23 cellular contexts compared by ENCODE assay signal in genomic region chr11:70687716-70688115, GRCh38.
DNase-seq lines count a peak whose midpoint lies in the region; ATAC-seq, FAIRE-seq and TF ChIP-seq lines count a peak whose summit lies in the region.
"Had no signal": no experiment of that assay in that cellular context is flagged by ENCODE, and none has a peak within 500 bp of the region (broad histone marks: within the 10 kb centered on the region; RNA-seq: fewer than 3 reads in every experiment).

No MANE protein-coding gene starts in this region.

- no peaks in the 10 kb centered on the region for H3K36me3 ChIP-seq in H7 (replicated peaks; ENCODE audit: control insufficient read depth, insufficient read depth, low read length)
- H3K36me3 ChIP-seq in HepG2 (replicated peaks in 1 of 2; ENCODE audit: control insufficient read depth in 1 of 2, insufficient read depth in 2 of 2, low read length in 2 of 2), result peaks cover 7 to 32% of the 10 kb centered on the region in 2 experiments; a peak in 4 of 5 replicates
- H3K36me3 ChIP-seq in spleen, result no peaks in the 10 kb centered on the region
- H3K36me3 ChIP-seq: BE2C had no signal

- H3K4me3 ChIP-seq in H7 (ENCODE audit: insufficient read depth, low read depth, low read length) (no peak overlapping the region), HepG2 (replicated peaks in 1 of 3; ENCODE audit: insufficient read depth in 1 of 3, low read depth in 2 of 3, low read length in 3 of 3) (no peak overlapping the region), spleen (no peak overlapping the region)
- H3K4me3 ChIP-seq: GM12878, GM23248 had no signal

- H3K79me2 ChIP-seq in HepG2 (ENCODE audit: insufficient read depth, low read length), result no peaks in the 10 kb centered on the region

- no peak overlapping the region for H3K9ac ChIP-seq in HepG2 (ENCODE audit: insufficient read depth, low read depth, low read length)
- H3K9ac ChIP-seq: GM23248 had no signal

- TF ChIP-seq RAD21 in HepG2 (CRISPR knock-in tag; IDR thresholded peaks at IDR 0.05), result no peak

- CTCF ChIA-PET in HepG2 (lab: Yijun Ruan, JAX; ENCODE audit: low intra/inter-chr PET ratio, low total read pairs), result no interaction called here

- no peak for TF ChIP-seq EP300 in HepG2 (IDR thresholded peaks at IDR 0.05; ENCODE audit: low read depth in 2 of 2, low read length in 2 of 2)
- TF ChIP-seq EP300 in HepG2 (CRISPR knock-in tag; IDR thresholded peaks at IDR 0.05; ENCODE audit: borderline replicate concordance), result no peak

- H2AFZ ChIP-seq in HepG2 (ENCODE audit: low read length), result no peak overlapping the region
- H2AFZ ChIP-seq: GM23248 had no signal

- no peaks in the 10 kb centered on the region for H3K4me1 ChIP-seq in HepG2 (ENCODE audit: insufficient read depth, low read length)
- no peaks in the 10 kb centered on the region for H3K4me1 ChIP-seq in spleen
- H3K4me1 ChIP-seq: BE2C had no signal

- H3K27ac ChIP-seq in HepG2 (ENCODE audit: extremely low read length, insufficient read depth, low read length) (no peak overlapping the region), spleen (no peak overlapping the region), caudate nucleus (ENCODE audit: low read depth, low read length) (no peak overlapping the region)
- H3K27ac ChIP-seq: GM23248 had no signal

- intact Hi-C loops in HepG2 (cut with micrococcal nuclease; ENCODE audit: unreplicated experiment) (no loop called here), spleen (cut with DNase I; ENCODE audit: low total_unique reads) (no loop called here)

- TF ChIP-seq POLR2A in HepG2 (IDR thresholded peaks at IDR 0.05; ENCODE audit: insufficient read depth in 1 of 2, low read depth in 2 of 2, low read length in 2 of 2) (no peak), spleen (IDR thresholded peaks at IDR 0.05) (no peak)

- DNase-seq in H7, result peak; percentile 69
- peak; percentile 33 for DNase-seq in iPS-NIHi7 (ENCODE audit: extremely low spot score)
- no peak for DNase-seq in HepG2 (ENCODE audit: low spot score)
- DNase-seq in spleen, result peak; percentile 33
- no peak for DNase-seq in caudate nucleus (lab: John Stamatoyannopoulos, UW)
- no peak for DNase-seq in stimulated activated CD4-positive, alpha-beta T cell treated with anti-CD3 and anti-CD28 coated beads, Interleukin-4, amount 100 ng/mL, for 4 hours
- DNase-seq in activated CD4-positive, alpha-beta T cell treated with anti-CD3 and anti-CD28 coated beads, Interleukin-2, amount 50 U/mL, for 4 hours, result no peak
- DNase-seq: ACHN; BE2C; C1 segment of cervical spinal cord; CD4-positive, CD25-positive, alpha-beta regulatory T cell; COR-L47; DMS 273 treated with DMSO at 0.1 percent for 48 hours; DND-41; EL; GM23248; HFFc6 had no signal

- no peak for FAIRE-seq in HepG2 (lab: Jason Lieb, UNC)
- FAIRE-seq: A204.1, GM12878, GM19239, H54 had no signal

- no peaks in the 10 kb centered on the region for H4K20me1 ChIP-seq in HepG2 (ENCODE audit: insufficient read depth, low read length)

- H3K27me3 ChIP-seq in H7 (ENCODE audit: control insufficient read depth, insufficient read depth, low read length), result no peaks in the 10 kb centered on the region
- no peaks in the 10 kb centered on the region for H3K27me3 ChIP-seq in HepG2 (ENCODE audit: control insufficient read depth in 1 of 2, insufficient read depth in 2 of 2, low read length in 2 of 2)
- H3K27me3 ChIP-seq in spleen (replicated peaks in 1 of 7), result peaks cover 0 to 6% (median 0%) of the 10 kb centered on the region in 7 donors
- H3K27me3 ChIP-seq: BE2C had no signal

- no peak overlapping the region for H3K4me2 ChIP-seq in HepG2 (ENCODE audit: low read depth, low read length)

- 100% methylated on average over 1 of the region's 6 CpGs for WGBS in HepG2 (ENCODE audit: low lambda C conversion rate)
- 65 to 81% (median 77%) methylated on average over 5 to 6 of the region's 6 CpGs for WGBS in spleen, 5 donors

- in situ Hi-C loops in HepG2 (cut with HindIII; ENCODE audit: extremely low pct_ligation_motif_present, low pct_unique_long_range_greater_than_20kb), result no loop called here

- POLR2A ChIA-PET in HepG2 (lab: Yijun Ruan, JAX), result no interaction called here

- BruUV-seq in HepG2 (replicated peaks; lab: Mats Ljungman, UMichigan), result no TSS peak

- no peak for TF ChIP-seq CTCF in HepG2 (CRISPR knock-in tag; IDR thresholded peaks at IDR 0.05)
- TF ChIP-seq CTCF in spleen (IDR thresholded peaks at IDR 0.05 in 8 of 11, conservative IDR thresholded peaks at IDR 0.05 in 3 of 11), result no peak

- ATAC-seq in HepG2, result no peak; the same call in 2 of the 3 replicates
- ATAC-seq in HG03095 (IDR thresholded peaks at IDR 0.05; ENCODE audit: unreplicated experiment), result no peak
- ATAC-seq: GM12878, HCT116 had no signal

- no peaks in the 10 kb centered on the region for H3K9me3 ChIP-seq in HepG2 (ENCODE audit: low read length)
- H3K9me3 ChIP-seq in spleen, result peaks cover 0 to 7% (median 0%) of the 10 kb centered on the region in 8 donors
- H3K9me3 ChIP-seq: BE2C had no signal

TF ChIP-seq in HepG2, 621 proteins besides CTCF, POLR2A, EP300 and RAD21:
- TF ChIP-seq ZNF256 (CRISPR knock-in tag; conservative IDR thresholded peaks at IDR 0.05) (no peak), AGO2 (optimal IDR thresholded peaks at IDR 0.05; ENCODE audit: low read depth, low read length) (peak; percentile 29), MYC (CRISPR knock-in tag; IDR thresholded peaks at IDR 0.05; ENCODE audit: borderline replicate concordance) (0 out of 2 replicates have a peak, but pooled peaks have one; percentile 9)

Comparison
In these comparisons a context has a peak if more than half of its experiments do, and no peak if none do; other contexts are left out.
1. DNase-seq: peak in H7 (single experiment), iPS-NIHi7 (single experiment) and spleen (single experiment); none in HepG2 (single experiment), caudate nucleus (0 of 61), stimulated activated CD4-positive, alpha-beta T cell treated with anti-CD3 and anti-CD28 coated beads, Interleukin-4, amount 100 ng/mL, for 4 hours (0 of 2) and activated CD4-positive, alpha-beta T cell treated with anti-CD3 and anti-CD28 coated beads, Interleukin-2, amount 50 U/mL, for 4 hours (0 of 2).